8 cellular contexts compared by ENCODE assay signal in genomic region chr1:244864253-244865027, GRCh38. TPM values are rescaled to one million over a fixed set of nuclear protein-coding genes. Genes with fewer than 3 reads are reported as not detected.
A peak's percentile ranks its signal among the peaks of the same experiment; 100 is the strongest.
DNase-seq lines count a peak whose midpoint lies in the region; ATAC-seq and TF ChIP-seq lines count a peak whose summit lies in the region.

HNRNPU (minus strand) TSS chr1:244864543; CDS start chr1:244864307, 236 bp downstream.

- H3K4me3 ChIP-seq in PC-9 (peak within 1 kb of the TSS; percentile 98), epithelial cell of proximal tubule (ENCODE audit: low read depth, low read length) (peak within 1 kb of the TSS; percentile 97), mucosa of rectum (ENCODE audit: low read length in 2 of 2) (peak within 1 kb of the TSS; percentile 88 to 96)

- H3K4me2 ChIP-seq in PC-9: peak within 1 kb of the TSS; percentile 94

- peaks cover 35% of the 10 kb centered on the region for H3F3A ChIP-seq in PC-9 (ENCODE audit: insufficient read depth, low read depth)

- peak; percentile 47; the same call in 1 of the 2 replicates for TF ChIP-seq CTCF in PC-9 (conservative IDR thresholded peaks at IDR 0.05)
- peak; percentile 38 for TF ChIP-seq CTCF in epithelial cell of proximal tubule (conservative IDR thresholded peaks at IDR 0.05; ENCODE audit: low read depth, low read length)

- H3K9me3 ChIP-seq in PC-9 (ENCODE audit: insufficient read depth, low read depth): no peaks in the 10 kb centered on the region
- H3K9me3 ChIP-seq in mucosa of rectum (ENCODE audit: control insufficient read depth in 2 of 2, low read length in 2 of 2): no peaks in the 10 kb centered on the region

- no peaks in the 10 kb centered on the region for H3K27me3 ChIP-seq in PC-9 (ENCODE audit: insufficient read depth, low read depth)
- no peaks in the 10 kb centered on the region for H3K27me3 ChIP-seq in mucosa of rectum (ENCODE audit: control insufficient read depth in 2 of 2, insufficient read depth in 2 of 2, low read length in 2 of 2)

- POLR2A ChIA-PET in PC-9 (lab: Charles Lee; ENCODE audit: unreplicated experiment): interaction anchor here (0.5 to 1.1 kb wide), 5 partner anchors 13 to 465 kb away, joined by 3 to 6 read pairs (median 3); no protein-coding TSS in a partner anchor

- no TSS peak for BruUV-seq in PC-9 (replicated peaks; lab: Mats Ljungman, UMichigan)

- H2AFZ ChIP-seq in PC-9: peak within 1 kb of the TSS; percentile 93

- peak within 1 kb of the TSS; percentile 70 for H3K27ac ChIP-seq in PC-9
- peak within 1 kb of the TSS; percentile 100 for H3K27ac ChIP-seq in mucosa of rectum (ENCODE audit: low read depth in 2 of 2, low read length in 2 of 2)

- CTCF ChIA-PET in PC-9 (lab: Charles Lee): interaction anchor here (1.5 to 2.2 kb wide), 2 partner anchors 101 to 178 kb away, joined by 4 to 8 read pairs; no protein-coding TSS in a partner anchor

- H3K79me2 ChIP-seq in PC-9 (ENCODE audit: low read depth): peaks cover 46% of the 10 kb centered on the region

- DNase-seq in DMS53 treated with DMSO at 0.1 percent for 48 hours (lab: John Stamatoyannopoulos, UW; ENCODE audit: unreplicated experiment): peak; percentile 96
- DNase-seq in KBM-7: peak; percentile 97
- DNase-seq in PC-9: peak; percentile 84 to 97
- DNase-seq in activated T-cell treated with anti-CD3 and anti-CD28 coated beads, Interleukin-2, amount 50 U/mL, for 1 hour: peak; percentile 98
- DNase-seq in epithelial cell of proximal tubule (ENCODE audit: low read depth): peak; percentile 50
- peak; percentile 97 for DNase-seq in stimulated activated CD8-positive, alpha-beta memory T cell treated with anti-CD3 and anti-CD28 coated beads, Interleukin-4, amount 100 ng/mL, for 48 hours

- peaks cover 34% of the 10 kb centered on the region for H4K20me1 ChIP-seq in PC-9 (ENCODE audit: insufficient read depth)

- ATAC-seq in GM21619 (IDR thresholded peaks at IDR 0.05; ENCODE audit: unreplicated experiment): peak; percentile 67

- intact Hi-C loops in PC-9 (cut with micrococcal nuclease; ENCODE audit: unreplicated experiment): loop anchor here (1.0 to 10.0 kb wide), 4 partner anchors 29 to 817 kb away; partner anchors contain the start of genes COX20 and KIF26B

- in situ Hi-C loops in KBM-7 (cut with MboI; ENCODE audit: low pct_unique_long_range_greater_than_20kb, low sequenced_read_pairs): no loop called here

- H3K9me2 ChIP-seq in PC-9 (ENCODE audit: insufficient read depth): no peaks in the 10 kb centered on the region

- H3K4me1 ChIP-seq in PC-9 (replicated peaks; ENCODE audit: insufficient read depth) (peaks cover 31% of the 10 kb centered on the region), mucosa of rectum (ENCODE audit: control insufficient read depth in 2 of 2, insufficient read depth in 2 of 2, low read length in 2 of 2) (peaks cover 21 to 30% of the 10 kb centered on the region in 2 donors)

- H3K36me3 ChIP-seq in PC-9 (ENCODE audit: low read depth) (peaks cover 33% of the 10 kb centered on the region), mucosa of rectum (ENCODE audit: control insufficient read depth in 2 of 2, insufficient read depth in 2 of 2, low read length in 2 of 2) (peaks cover 16 to 17% of the 10 kb centered on the region in 2 donors)

- peak within 1 kb of the TSS; percentile 98 to 100 for H3K9ac ChIP-seq in mucosa of rectum (ENCODE audit: low read depth in 1 of 2, low read length in 2 of 2)

RNA-seq across cellular contexts. Expression of gene HNRNPU, which starts in this region (rescaled TPM):
- total RNA-seq in PC-9 (2021) (291 and 376 TPM in 2 replicates), epithelial cell of proximal tubule (409 and 447 TPM in 2 replicates)

Comparison
In these comparisons a context has a peak if more than half of its experiments do, and no peak if none do; other contexts are left out.
1. Peak in every context shown above with its lines: DNase-seq, ATAC-seq, H3K4me3 ChIP-seq and H3K27ac ChIP-seq.